Comparison of ENCODE assay signal across 1 cellular context in the genomic region with DNA sequence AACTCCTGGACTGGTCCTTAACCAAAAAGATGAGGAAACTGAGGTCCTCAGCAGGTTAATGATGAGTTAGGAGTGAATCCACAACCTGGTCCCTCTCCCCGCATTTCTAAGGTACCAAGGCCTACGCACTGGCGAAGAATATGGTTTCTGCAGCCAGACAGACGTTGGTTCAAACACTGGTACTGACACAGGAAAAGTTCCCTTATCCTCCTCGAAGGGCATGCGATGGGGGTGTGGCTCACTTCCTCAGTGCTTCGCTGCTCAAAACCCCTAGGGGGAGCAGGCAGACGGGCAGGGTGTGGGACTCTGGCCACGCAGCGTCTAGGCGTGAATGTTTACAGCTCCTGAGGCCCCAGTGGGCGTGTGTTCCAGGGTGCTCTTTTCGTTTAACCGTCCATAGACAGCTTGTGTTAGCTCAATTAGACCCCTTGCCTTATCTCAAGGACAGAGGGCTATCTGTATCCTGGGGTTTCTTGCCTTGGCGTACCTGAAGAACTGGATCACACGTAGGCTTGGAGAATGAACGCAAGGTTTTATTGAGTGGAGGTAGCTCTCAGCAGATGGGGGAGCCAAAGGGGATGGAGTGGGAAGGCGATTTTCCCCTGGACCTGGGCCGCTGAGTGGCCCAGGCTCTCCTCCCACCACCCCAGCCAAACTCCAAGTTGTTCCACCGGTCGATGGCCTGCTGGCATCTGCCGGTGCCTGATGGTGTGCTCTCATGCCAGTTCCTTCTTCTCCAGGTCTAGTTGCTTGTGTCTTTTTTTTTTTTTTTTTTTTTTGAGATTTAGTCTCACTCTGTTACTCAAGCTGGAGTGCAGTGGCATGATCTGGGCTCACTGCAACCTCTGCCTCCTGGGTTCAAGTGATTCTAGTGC.
A peak's percentile ranks its signal among the peaks of the same experiment; 100 is the strongest.
TF ChIP-seq lines count a peak whose summit lies in the region.

No MANE protein-coding gene starts in this region.

TF ChIP-seq in HepG2, 621 proteins besides CTCF, POLR2A, EP300 and RAD21 (continued from another document and continues in another):
- TF ChIP-seq, protein P1, sequence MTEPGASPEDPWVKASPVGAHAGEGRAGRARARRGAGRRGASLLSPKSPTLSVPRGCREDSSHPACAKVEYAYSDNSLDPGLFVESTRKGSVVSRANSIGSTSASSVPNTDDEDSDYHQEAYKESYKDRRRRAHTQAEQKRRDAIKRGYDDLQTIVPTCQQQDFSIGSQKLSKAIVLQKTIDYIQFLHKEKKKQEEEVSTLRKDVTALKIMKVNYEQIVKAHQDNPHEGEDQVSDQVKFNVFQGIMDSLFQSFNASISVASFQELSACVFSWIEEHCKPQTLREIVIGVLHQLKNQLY (CRISPR knock-in tag; IDR thresholded peaks at IDR 0.05): no peak
- TF ChIP-seq, protein P2, sequence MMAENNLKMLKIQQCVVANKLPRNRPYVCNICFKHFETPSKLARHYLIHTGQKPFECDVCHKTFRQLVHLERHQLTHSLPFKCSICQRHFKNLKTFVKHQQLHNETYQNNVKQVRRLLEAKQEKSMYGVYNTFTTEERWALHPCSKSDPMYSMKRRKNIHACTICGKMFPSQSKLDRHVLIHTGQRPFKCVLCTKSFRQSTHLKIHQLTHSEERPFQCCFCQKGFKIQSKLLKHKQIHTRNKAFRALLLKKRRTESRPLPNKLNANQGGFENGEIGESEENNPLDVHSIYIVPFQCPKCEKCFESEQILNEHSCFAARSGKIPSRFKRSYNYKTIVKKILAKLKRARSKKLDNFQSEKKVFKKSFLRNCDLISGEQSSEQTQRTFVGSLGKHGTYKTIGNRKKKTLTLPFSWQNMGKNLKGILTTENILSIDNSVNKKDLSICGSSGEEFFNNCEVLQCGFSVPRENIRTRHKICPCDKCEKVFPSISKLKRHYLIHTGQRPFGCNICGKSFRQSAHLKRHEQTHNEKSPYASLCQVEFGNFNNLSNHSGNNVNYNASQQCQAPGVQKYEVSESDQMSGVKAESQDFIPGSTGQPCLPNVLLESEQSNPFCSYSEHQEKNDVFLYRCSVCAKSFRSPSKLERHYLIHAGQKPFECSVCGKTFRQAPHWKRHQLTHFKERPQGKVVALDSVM (CRISPR knock-in tag; IDR thresholded peaks at IDR 0.05): 0 out of 2 replicates have a peak, but pooled peaks have one; percentile 19
- 0 out of 2 replicates have a peak, but pooled peaks have one; percentile 53 for TF ChIP-seq ZZZ3 (CRISPR knock-in tag; IDR thresholded peaks at IDR 0.05; ENCODE audit: borderline replicate concordance)
- peak; percentile 77 for TF ChIP-seq GATAD2A (CRISPR knock-in tag; IDR thresholded peaks at IDR 0.05)
- TF ChIP-seq ZNF678 (CRISPR knock-in tag; IDR thresholded peaks at IDR 0.05): no peak
- TF ChIP-seq PTBP1 (IDR thresholded peaks at IDR 0.05; ENCODE audit: low read depth, low read length, poor library complexity, severe bottlenecking): no peak
- no peak for TF ChIP-seq U2AF2 (IDR thresholded peaks at IDR 0.05; ENCODE audit: low read depth, low read length)
- TF ChIP-seq, protein P3, sequence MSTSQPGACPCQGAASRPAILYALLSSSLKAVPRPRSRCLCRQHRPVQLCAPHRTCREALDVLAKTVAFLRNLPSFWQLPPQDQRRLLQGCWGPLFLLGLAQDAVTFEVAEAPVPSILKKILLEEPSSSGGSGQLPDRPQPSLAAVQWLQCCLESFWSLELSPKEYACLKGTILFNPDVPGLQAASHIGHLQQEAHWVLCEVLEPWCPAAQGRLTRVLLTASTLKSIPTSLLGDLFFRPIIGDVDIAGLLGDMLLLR (CRISPR knock-in tag; IDR thresholded peaks at IDR 0.05): peak; percentile 57; the same call in 1 of the 2 replicates
- no peak; the same call in 1 of the 2 replicates for TF ChIP-seq ADNP (CRISPR knock-in tag; IDR thresholded peaks at IDR 0.05)
- TF ChIP-seq, protein P4, sequence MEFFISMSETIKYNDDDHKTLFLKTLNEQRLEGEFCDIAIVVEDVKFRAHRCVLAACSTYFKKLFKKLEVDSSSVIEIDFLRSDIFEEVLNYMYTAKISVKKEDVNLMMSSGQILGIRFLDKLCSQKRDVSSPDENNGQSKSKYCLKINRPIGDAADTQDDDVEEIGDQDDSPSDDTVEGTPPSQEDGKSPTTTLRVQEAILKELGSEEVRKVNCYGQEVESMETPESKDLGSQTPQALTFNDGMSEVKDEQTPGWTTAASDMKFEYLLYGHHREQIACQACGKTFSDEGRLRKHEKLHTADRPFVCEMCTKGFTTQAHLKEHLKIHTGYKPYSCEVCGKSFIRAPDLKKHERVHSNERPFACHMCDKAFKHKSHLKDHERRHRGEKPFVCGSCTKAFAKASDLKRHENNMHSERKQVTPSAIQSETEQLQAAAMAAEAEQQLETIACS (CRISPR knock-in tag; IDR thresholded peaks at IDR 0.05): no peak
- TF ChIP-seq LCORL (IDR thresholded peaks at IDR 0.05): no peak
- TF ChIP-seq LCORL (CRISPR knock-in tag; IDR thresholded peaks at IDR 0.05): 0 out of 2 replicates have a peak, but pooled peaks have one; percentile 27
- peak; percentile 27; the same call in 1 of the 2 replicates for TF ChIP-seq JUN (CRISPR knock-in tag; IDR thresholded peaks at IDR 0.05)
- TF ChIP-seq MEIS2 (CRISPR knock-in tag; IDR thresholded peaks at IDR 0.05): no peak
- TF ChIP-seq ZNF350 (CRISPR knock-in tag; IDR thresholded peaks at IDR 0.05; ENCODE audit: borderline replicate concordance, low read depth): peak; percentile 71
- no peak for TF ChIP-seq IRX3 (CRISPR knock-in tag; IDR thresholded peaks at IDR 0.05; ENCODE audit: borderline replicate concordance, low read depth)
- no peak for TF ChIP-seq ZNF207 (IDR thresholded peaks at IDR 0.05; ENCODE audit: borderline replicate concordance)
- no peak for TF ChIP-seq TMF1 (CRISPR knock-in tag; IDR thresholded peaks at IDR 0.05; ENCODE audit: low read depth)
- no peak for TF ChIP-seq ZNF3 (CRISPR knock-in tag; IDR thresholded peaks at IDR 0.05)
- TF ChIP-seq, protein P5, sequence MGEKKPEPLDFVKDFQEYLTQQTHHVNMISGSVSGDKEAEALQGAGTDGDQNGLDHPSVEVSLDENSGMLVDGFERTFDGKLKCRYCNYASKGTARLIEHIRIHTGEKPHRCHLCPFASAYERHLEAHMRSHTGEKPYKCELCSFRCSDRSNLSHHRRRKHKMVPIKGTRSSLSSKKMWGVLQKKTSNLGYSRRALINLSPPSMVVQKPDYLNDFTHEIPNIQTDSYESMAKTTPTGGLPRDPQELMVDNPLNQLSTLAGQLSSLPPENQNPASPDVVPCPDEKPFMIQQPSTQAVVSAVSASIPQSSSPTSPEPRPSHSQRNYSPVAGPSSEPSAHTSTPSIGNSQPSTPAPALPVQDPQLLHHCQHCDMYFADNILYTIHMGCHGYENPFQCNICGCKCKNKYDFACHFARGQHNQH (CRISPR knock-in tag; IDR thresholded peaks at IDR 0.05): peak; percentile 34; the same call in 1 of the 2 replicates
- TF ChIP-seq EZH2 (conservative IDR thresholded peaks at IDR 0.05; ENCODE audit: low read depth, low read length): no peak
- no peak for TF ChIP-seq NAIF1 (CRISPR knock-in tag; IDR thresholded peaks at IDR 0.05; ENCODE audit: borderline replicate concordance)
- no peak for TF ChIP-seq CENPT (CRISPR knock-in tag; IDR thresholded peaks at IDR 0.05; ENCODE audit: low read depth)
- TF ChIP-seq, protein P6, sequence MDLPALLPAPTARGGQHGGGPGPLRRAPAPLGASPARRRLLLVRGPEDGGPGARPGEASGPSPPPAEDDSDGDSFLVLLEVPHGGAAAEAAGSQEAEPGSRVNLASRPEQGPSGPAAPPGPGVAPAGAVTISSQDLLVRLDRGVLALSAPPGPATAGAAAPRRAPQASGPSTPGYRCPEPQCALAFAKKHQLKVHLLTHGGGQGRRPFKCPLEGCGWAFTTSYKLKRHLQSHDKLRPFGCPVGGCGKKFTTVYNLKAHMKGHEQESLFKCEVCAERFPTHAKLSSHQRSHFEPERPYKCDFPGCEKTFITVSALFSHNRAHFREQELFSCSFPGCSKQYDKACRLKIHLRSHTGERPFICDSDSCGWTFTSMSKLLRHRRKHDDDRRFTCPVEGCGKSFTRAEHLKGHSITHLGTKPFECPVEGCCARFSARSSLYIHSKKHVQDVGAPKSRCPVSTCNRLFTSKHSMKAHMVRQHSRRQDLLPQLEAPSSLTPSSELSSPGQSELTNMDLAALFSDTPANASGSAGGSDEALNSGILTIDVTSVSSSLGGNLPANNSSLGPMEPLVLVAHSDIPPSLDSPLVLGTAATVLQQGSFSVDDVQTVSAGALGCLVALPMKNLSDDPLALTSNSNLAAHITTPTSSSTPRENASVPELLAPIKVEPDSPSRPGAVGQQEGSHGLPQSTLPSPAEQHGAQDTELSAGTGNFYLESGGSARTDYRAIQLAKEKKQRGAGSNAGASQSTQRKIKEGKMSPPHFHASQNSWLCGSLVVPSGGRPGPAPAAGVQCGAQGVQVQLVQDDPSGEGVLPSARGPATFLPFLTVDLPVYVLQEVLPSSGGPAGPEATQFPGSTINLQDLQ (CRISPR knock-in tag; IDR thresholded peaks at IDR 0.05): no peak
- TF ChIP-seq ZNF563 (CRISPR knock-in tag; IDR thresholded peaks at IDR 0.05): peak; percentile 28; the same call in 1 of the 2 replicates
- 0 out of 2 replicates have a peak, but pooled peaks have one; percentile 66 for TF ChIP-seq ZNF251 (CRISPR knock-in tag; IDR thresholded peaks at IDR 0.05)
- TF ChIP-seq, protein P7, sequence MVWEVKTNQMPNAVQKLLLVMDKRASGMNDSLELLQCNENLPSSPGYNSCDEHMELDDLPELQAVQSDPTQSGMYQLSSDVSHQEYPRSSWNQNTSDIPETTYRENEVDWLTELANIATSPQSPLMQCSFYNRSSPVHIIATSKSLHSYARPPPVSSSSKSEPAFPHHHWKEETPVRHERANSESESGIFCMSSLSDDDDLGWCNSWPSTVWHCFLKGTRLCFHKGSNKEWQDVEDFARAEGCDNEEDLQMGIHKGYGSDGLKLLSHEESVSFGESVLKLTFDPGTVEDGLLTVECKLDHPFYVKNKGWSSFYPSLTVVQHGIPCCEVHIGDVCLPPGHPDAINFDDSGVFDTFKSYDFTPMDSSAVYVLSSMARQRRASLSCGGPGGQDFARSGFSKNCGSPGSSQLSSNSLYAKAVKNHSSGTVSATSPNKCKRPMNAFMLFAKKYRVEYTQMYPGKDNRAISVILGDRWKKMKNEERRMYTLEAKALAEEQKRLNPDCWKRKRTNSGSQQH (CRISPR knock-in tag; IDR thresholded peaks at IDR 0.05; ENCODE audit: low read depth): no peak
- no peak for TF ChIP-seq HOXA9 (CRISPR knock-in tag; IDR thresholded peaks at IDR 0.05; ENCODE audit: borderline replicate concordance)
- no peak for TF ChIP-seq ZNF234 (CRISPR knock-in tag; conservative IDR thresholded peaks at IDR 0.05)
- TF ChIP-seq, protein P8, sequence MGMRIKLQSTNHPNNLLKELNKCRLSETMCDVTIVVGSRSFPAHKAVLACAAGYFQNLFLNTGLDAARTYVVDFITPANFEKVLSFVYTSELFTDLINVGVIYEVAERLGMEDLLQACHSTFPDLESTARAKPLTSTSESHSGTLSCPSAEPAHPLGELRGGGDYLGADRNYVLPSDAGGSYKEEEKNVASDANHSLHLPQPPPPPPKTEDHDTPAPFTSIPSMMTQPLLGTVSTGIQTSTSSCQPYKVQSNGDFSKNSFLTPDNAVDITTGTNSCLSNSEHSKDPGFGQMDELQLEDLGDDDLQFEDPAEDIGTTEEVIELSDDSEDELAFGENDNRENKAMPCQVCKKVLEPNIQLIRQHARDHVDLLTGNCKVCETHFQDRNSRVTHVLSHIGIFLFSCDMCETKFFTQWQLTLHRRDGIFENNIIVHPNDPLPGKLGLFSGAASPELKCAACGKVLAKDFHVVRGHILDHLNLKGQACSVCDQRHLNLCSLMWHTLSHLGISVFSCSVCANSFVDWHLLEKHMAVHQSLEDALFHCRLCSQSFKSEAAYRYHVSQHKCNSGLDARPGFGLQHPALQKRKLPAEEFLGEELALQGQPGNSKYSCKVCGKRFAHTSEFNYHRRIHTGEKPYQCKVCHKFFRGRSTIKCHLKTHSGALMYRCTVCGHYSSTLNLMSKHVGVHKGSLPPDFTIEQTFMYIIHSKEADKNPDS (CRISPR knock-in tag; IDR thresholded peaks at IDR 0.05): no peak
- TF ChIP-seq, protein P9, sequence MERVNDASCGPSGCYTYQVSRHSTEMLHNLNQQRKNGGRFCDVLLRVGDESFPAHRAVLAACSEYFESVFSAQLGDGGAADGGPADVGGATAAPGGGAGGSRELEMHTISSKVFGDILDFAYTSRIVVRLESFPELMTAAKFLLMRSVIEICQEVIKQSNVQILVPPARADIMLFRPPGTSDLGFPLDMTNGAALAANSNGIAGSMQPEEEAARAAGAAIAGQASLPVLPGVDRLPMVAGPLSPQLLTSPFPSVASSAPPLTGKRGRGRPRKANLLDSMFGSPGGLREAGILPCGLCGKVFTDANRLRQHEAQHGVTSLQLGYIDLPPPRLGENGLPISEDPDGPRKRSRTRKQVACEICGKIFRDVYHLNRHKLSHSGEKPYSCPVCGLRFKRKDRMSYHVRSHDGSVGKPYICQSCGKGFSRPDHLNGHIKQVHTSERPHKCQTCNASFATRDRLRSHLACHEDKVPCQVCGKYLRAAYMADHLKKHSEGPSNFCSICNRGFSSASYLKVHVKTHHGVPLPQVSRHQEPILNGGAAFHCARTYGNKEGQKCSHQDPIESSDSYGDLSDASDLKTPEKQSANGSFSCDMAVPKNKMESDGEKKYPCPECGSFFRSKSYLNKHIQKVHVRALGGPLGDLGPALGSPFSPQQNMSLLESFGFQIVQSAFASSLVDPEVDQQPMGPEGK (CRISPR knock-in tag; IDR thresholded peaks at IDR 0.05): peak; percentile 62
- no peak for TF ChIP-seq KLF15 (CRISPR knock-in tag; IDR thresholded peaks at IDR 0.05; ENCODE audit: borderline replicate concordance)
- TF ChIP-seq SAP130 (CRISPR knock-in tag; IDR thresholded peaks at IDR 0.05; ENCODE audit: low read depth): peak; percentile 78
- TF ChIP-seq ZMAT3 (CRISPR knock-in tag; conservative IDR thresholded peaks at IDR 0.05): no peak; the same call in 1 of the 2 replicates
- no peak for TF ChIP-seq ZNF674 (CRISPR knock-in tag; IDR thresholded peaks at IDR 0.05; ENCODE audit: low read depth)
- TF ChIP-seq GABPA (IDR thresholded peaks at IDR 0.05; ENCODE audit: low read depth, low read length): no peak
- no peak; the same call in 1 of the 2 replicates for TF ChIP-seq GABPA (CRISPR knock-in tag; IDR thresholded peaks at IDR 0.05; ENCODE audit: low read depth)
- no peak for TF ChIP-seq SIN3B (IDR thresholded peaks at IDR 0.05; ENCODE audit: low read length)
- TF ChIP-seq BRD4 (CRISPR knock-in tag; IDR thresholded peaks at IDR 0.05): 0 out of 2 replicates have a peak, but pooled peaks have one; percentile 71
- TF ChIP-seq, protein P10, sequence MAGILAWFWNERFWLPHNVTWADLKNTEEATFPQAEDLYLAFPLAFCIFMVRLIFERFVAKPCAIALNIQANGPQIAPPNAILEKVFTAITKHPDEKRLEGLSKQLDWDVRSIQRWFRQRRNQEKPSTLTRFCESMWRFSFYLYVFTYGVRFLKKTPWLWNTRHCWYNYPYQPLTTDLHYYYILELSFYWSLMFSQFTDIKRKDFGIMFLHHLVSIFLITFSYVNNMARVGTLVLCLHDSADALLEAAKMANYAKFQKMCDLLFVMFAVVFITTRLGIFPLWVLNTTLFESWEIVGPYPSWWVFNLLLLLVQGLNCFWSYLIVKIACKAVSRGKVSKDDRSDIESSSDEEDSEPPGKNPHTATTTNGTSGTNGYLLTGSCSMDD (CRISPR knock-in tag; IDR thresholded peaks at IDR 0.05): no peak
